ENCODE assay signal across 34 cellular contexts in the genomic region with DNA sequence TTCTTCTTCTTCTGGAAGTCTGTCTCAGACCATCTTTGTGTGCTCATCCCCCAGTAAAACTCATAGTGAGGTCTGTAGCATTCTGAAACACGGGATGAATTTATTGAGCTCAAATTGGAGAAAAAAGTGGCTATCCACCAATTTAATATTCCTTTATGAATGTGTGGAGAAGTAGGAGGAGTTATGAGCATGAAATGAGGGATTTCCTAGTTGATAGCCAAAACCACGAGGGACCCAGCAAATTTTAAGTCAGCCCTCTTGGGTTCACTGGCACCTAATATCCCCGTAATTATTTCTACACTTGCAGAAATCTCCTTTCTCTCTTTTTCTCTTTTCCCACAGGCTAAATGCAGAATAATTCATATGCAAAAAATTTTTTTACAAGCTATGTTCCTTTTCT. TPM values are rescaled to one million over a fixed set of nuclear protein-coding genes. Genes with fewer than 3 reads are reported as not detected.
"Had no signal": no experiment of that assay in that cellular context is flagged by ENCODE, and none has a peak within 500 bp of the region (broad histone marks: within the 10 kb centered on the region; RNA-seq: fewer than 3 reads in every experiment).

Gene OR52A1 (minus strand): TSS at position 101 of the 400 bp plus-strand sequence. CDS start 2,388 bp downstream, outside the sequence.

- DNase-seq: stimulated activated CD4-positive, alpha-beta T cell treated with anti-CD3 and anti-CD28 coated beads, Interleukin-2, amount 100 ng/mL, for 48 hours; stimulated activated CD4-positive, alpha-beta T cell treated with anti-CD3 and anti-CD28 coated beads, Interleukin-4, amount 100 ng/mL, for 1 hour; stimulated activated CD4-positive, alpha-beta T cell treated with anti-CD3 and anti-CD28 coated beads, Interleukin-4, amount 100 ng/mL, for 24 hours; stimulated activated CD4-positive, alpha-beta T cell treated with anti-CD3 and anti-CD28 coated beads, Interleukin-4, amount 100 ng/mL, for 4 hours; stimulated activated CD8-positive, alpha-beta memory T cell treated with anti-CD3 and anti-CD28 coated beads, Interleukin-4, amount 100 ng/mL, for 48 hours; stimulated activated naive B cell treated with anti-CD40 and anti-IgM and Interleukin-4, amounts not matched to agents 10 μg/mL and 1 μg/mL and 100 μg/mL, for 72 hours; stimulated activated naive CD4-positive, alpha-beta T cell; stimulated activated naive CD4-positive, alpha-beta T cell treated with Interleukin-2 at 50 U/mL for 16 hours; stimulated activated naive CD8-positive, alpha-beta T cell treated with anti-CD3 and anti-CD28 coated beads, Interleukin-15, amount 100 ng/mL, for 72 hours; stimulated activated naive CD8-positive, alpha-beta T cell treated with anti-CD3 and anti-CD28 coated beads, Interleukin-15, Interleukin-2, amounts not matched to agents 100 U/mL and 50 U/mL, for 24 hours; stomach; substantia nigra; testis; thyroid gland; tibial artery; transverse colon; trophoblast cell; upper lobe of left lung; upper lobe of right lung; uterus had no signal

- H3K36me3 Mint-ChIP-seq: stimulated activated effector memory CD8-positive, alpha-beta T cell treated with anti-CD3 and anti-CD28 coated beads, Interleukin-12 subunit alpha, Interleukin-12 subunit beta, amount 100 ng/mL, for 72 hours; stimulated activated memory B cell treated with anti-CD40 and anti-IgM and Interleukin-4, amounts not matched to agents 10 μg/mL and 1 μg/mL and 100 μg/mL, for 72 hours; stimulated activated naive B cell treated with anti-CD40 and anti-IgM and Interleukin-4, amounts not matched to agents 10 μg/mL and 1 μg/mL and 100 μg/mL, for 72 hours; type B pancreatic cell had no signal

- ATAC-seq: stimulated activated effector memory CD8-positive, alpha-beta T cell treated with anti-CD3 and anti-CD28 coated beads, Interleukin-12 subunit alpha, Interleukin-12 subunit beta, amount 100 ng/mL, for 72 hours; stimulated activated memory B cell treated with anti-CD40 and anti-IgM and Interleukin-4, amounts not matched to agents 10 μg/mL and 1 μg/mL and 100 μg/mL, for 72 hours; stimulated activated naive B cell treated with anti-CD40 and anti-IgM and Interleukin-4, amounts not matched to agents 10 μg/mL and 1 μg/mL and 100 μg/mL, for 72 hours; stimulated activated naive CD8-positive, alpha-beta T cell treated with anti-CD3 and anti-CD28 coated beads, Interleukin-15, amount 100 ng/mL, for 72 hours; stimulated activated naive CD8-positive, alpha-beta T cell treated with anti-CD3 and anti-CD28 coated beads, Interleukin-15, Interleukin-2, amounts not matched to agents 100 U/mL and 50 U/mL, for 24 hours; upper lobe of right lung had no signal

- H3K4me1 Mint-ChIP-seq: stimulated activated effector memory CD8-positive, alpha-beta T cell treated with anti-CD3 and anti-CD28 coated beads, Interleukin-12 subunit alpha, Interleukin-12 subunit beta, amount 100 ng/mL, for 72 hours; stimulated activated memory B cell treated with anti-CD40 and anti-IgM and Interleukin-4, amounts not matched to agents 10 μg/mL and 1 μg/mL and 100 μg/mL, for 72 hours; stimulated activated naive B cell treated with anti-CD40 and anti-IgM and Interleukin-4, amounts not matched to agents 10 μg/mL and 1 μg/mL and 100 μg/mL, for 72 hours; stimulated activated naive CD8-positive, alpha-beta T cell treated with anti-CD3 and anti-CD28 coated beads, Interleukin-15, amount 100 ng/mL, for 72 hours had no signal

- FAIRE-seq: urothelium cell line had no signal

- H3K4me3 ChIP-seq: stomach, suprapubic skin, thoracic aorta, thyroid gland, tibial artery, tibial nerve, transverse colon, upper lobe of left lung, upper lobe of right lung, uterus, vagina had no signal

- H3K36me3 ChIP-seq: stomach, suprapubic skin, thoracic aorta, thyroid gland, tibial artery, tibial nerve, transverse colon, upper lobe of left lung, upper lobe of right lung, uterus, vagina had no signal

- H3K4me3 Mint-ChIP-seq: stimulated activated effector memory CD8-positive, alpha-beta T cell treated with anti-CD3 and anti-CD28 coated beads, Interleukin-12 subunit alpha, Interleukin-12 subunit beta, amount 100 ng/mL, for 72 hours; stimulated activated memory B cell treated with anti-CD40 and anti-IgM and Interleukin-4, amounts not matched to agents 10 μg/mL and 1 μg/mL and 100 μg/mL, for 72 hours; stimulated activated naive B cell treated with anti-CD40 and anti-IgM and Interleukin-4, amounts not matched to agents 10 μg/mL and 1 μg/mL and 100 μg/mL, for 72 hours; stimulated activated naive CD8-positive, alpha-beta T cell treated with anti-CD3 and anti-CD28 coated beads, Interleukin-15, amount 100 ng/mL, for 72 hours; stimulated activated naive CD8-positive, alpha-beta T cell treated with anti-CD3 and anti-CD28 coated beads, Interleukin-15, Interleukin-2, amounts not matched to agents 100 ng/mL and 50 ng/mL, for 24 hours; type B pancreatic cell had no signal

- H3K27me3 ChIP-seq: suprapubic skin, testis, thyroid gland, tibial artery, tibial nerve, transverse colon, upper lobe of left lung, upper lobe of right lung, uterus, vagina had no signal

- H3K9me3 Mint-ChIP-seq: stimulated activated effector memory CD8-positive, alpha-beta T cell treated with anti-CD3 and anti-CD28 coated beads, Interleukin-12 subunit alpha, Interleukin-12 subunit beta, amount 100 ng/mL, for 72 hours; stimulated activated memory B cell treated with anti-CD40 and anti-IgM and Interleukin-4, amounts not matched to agents 10 μg/mL and 1 μg/mL and 100 μg/mL, for 72 hours; stimulated activated naive B cell treated with anti-CD40 and anti-IgM and Interleukin-4, amounts not matched to agents 10 μg/mL and 1 μg/mL and 100 μg/mL, for 72 hours; stimulated activated naive CD8-positive, alpha-beta T cell treated with anti-CD3 and anti-CD28 coated beads, Interleukin-15, amount 100 ng/mL, for 72 hours; stimulated activated naive CD8-positive, alpha-beta T cell treated with anti-CD3 and anti-CD28 coated beads, Interleukin-15, Interleukin-2, amounts not matched to agents 100 ng/mL and 50 ng/mL, for 24 hours; type B pancreatic cell had no signal

- H3K4me1 ChIP-seq: stomach, suprapubic skin, testis, thyroid gland, tibial artery, tibial nerve, transverse colon, upper lobe of left lung, upper lobe of right lung, uterus, vagina had no signal

- H3K9me3 ChIP-seq: stomach, suprapubic skin, testis, thoracic aorta, thyroid gland, tibial artery, tibial nerve, transverse colon, upper lobe of left lung, upper lobe of right lung, uterus, vagina had no signal

- H3K27me3 Mint-ChIP-seq: stimulated activated naive CD8-positive, alpha-beta T cell treated with anti-CD3 and anti-CD28 coated beads, Interleukin-15, Interleukin-2, amounts not matched to agents 100 ng/mL and 50 ng/mL, for 24 hours had no signal

- H3K27ac Mint-ChIP-seq: stimulated activated effector memory CD8-positive, alpha-beta T cell treated with anti-CD3 and anti-CD28 coated beads, Interleukin-12 subunit alpha, Interleukin-12 subunit beta, amount 100 ng/mL, for 72 hours; stimulated activated memory B cell treated with anti-CD40 and anti-IgM and Interleukin-4, amounts not matched to agents 10 μg/mL and 1 μg/mL and 100 μg/mL, for 72 hours; stimulated activated naive B cell treated with anti-CD40 and anti-IgM and Interleukin-4, amounts not matched to agents 10 μg/mL and 1 μg/mL and 100 μg/mL, for 72 hours; stimulated activated naive CD8-positive, alpha-beta T cell treated with anti-CD3 and anti-CD28 coated beads, Interleukin-15, Interleukin-2, amounts not matched to agents 100 ng/mL and 50 ng/mL, for 24 hours; type B pancreatic cell had no signal

- H3K27ac ChIP-seq: stomach, suprapubic skin, testis, thoracic aorta, thyroid gland, tibial artery, tibial nerve, transverse colon, upper lobe of left lung, upper lobe of right lung, uterus, vagina had no signal

RNA-seq across cellular contexts. Expression of gene OR52A1, which starts in this region (rescaled TPM):
- total RNA-seq: stomach, subcutaneous adipose tissue, suprapubic skin, temporal lobe, thoracic aorta, thyroid gland, tibial nerve, transverse colon, upper lobe of left lung, upper lobe of right lung, ureter, urinary bladder, uterus, vagina had no signal
- polyA plus RNA-seq: stomach, thymus, urinary bladder had no signal
